In genomic region chr19:13717194-13717643, GRCh38 we compare ENCODE assay signal across 1 cellular context.
TF ChIP-seq lines count a peak whose summit lies in the region.

No MANE protein-coding gene starts in this region.

TF ChIP-seq in K562, 482 proteins besides CTCF, POLR2A, EP300 and RAD21 (continued from another document and continues in another):
- TF ChIP-seq ARID3A (IDR thresholded peaks at IDR 0.05; ENCODE audit: borderline replicate concordance, low read depth, low read length) = peak; percentile 77; the same call in 1 of the 2 replicates
- no peak for TF ChIP-seq BDP1 (IDR thresholded peaks at IDR 0.05; ENCODE audit: insufficient read depth, insufficient read length)
- peak; percentile 84 for TF ChIP-seq GATA2 (CRISPR knock-in tag; IDR thresholded peaks at IDR 0.05)
- TF ChIP-seq SMARCA5 (IDR thresholded peaks at IDR 0.05) = no peak
- peak; percentile 65; the same call in 1 of the 2 replicates for TF ChIP-seq ZNF584 (CRISPR knock-in tag; IDR thresholded peaks at IDR 0.05; ENCODE audit: low read depth)
- no peak for TF ChIP-seq GABPB2 (CRISPR knock-in tag; conservative IDR thresholded peaks at IDR 0.05)
- TF ChIP-seq CREM (IDR thresholded peaks at IDR 0.05; ENCODE audit: low read depth) = peak; percentile 51
- TF ChIP-seq SMARCE1 (IDR thresholded peaks at IDR 0.05) = peak; percentile 87
- 0 out of 2 replicates have a peak, but pooled peaks have one; percentile 39 for TF ChIP-seq HES1 (IDR thresholded peaks at IDR 0.05; ENCODE audit: low read depth)
- TF ChIP-seq MBD2 (IDR thresholded peaks at IDR 0.05; ENCODE audit: borderline replicate concordance, low read depth) = 0 out of 2 replicates have a peak, but pooled peaks have one; percentile 15
- TF ChIP-seq GTF2B (IDR thresholded peaks at IDR 0.05; ENCODE audit: extremely low read depth, insufficient read length) = no peak
- TF ChIP-seq ZNF24 (IDR thresholded peaks at IDR 0.05) = 0 out of 2 replicates have a peak, but pooled peaks have one; percentile 25
- no peak for TF ChIP-seq ZNF655 (CRISPR knock-in tag; IDR thresholded peaks at IDR 0.05)
- TF ChIP-seq ATF3 (IDR thresholded peaks at IDR 0.05) = 0 out of 2 replicates have a peak, but pooled peaks have one; percentile 55
- TF ChIP-seq ATF3 (CRISPR knock-in tag; conservative IDR thresholded peaks at IDR 0.05) = no peak
- TF ChIP-seq NR2C2 (CRISPR knock-in tag; IDR thresholded peaks at IDR 0.05) = no peak
- no peak for TF ChIP-seq NR2C2 (tag; IDR thresholded peaks at IDR 0.05)
- TF ChIP-seq ASH1L (IDR thresholded peaks at IDR 0.05; ENCODE audit: borderline replicate concordance, low read depth, partially characterized antibody) = no peak
- no peak for TF ChIP-seq MTA3 (IDR thresholded peaks at IDR 0.05; ENCODE audit: borderline replicate concordance)
- no peak for TF ChIP-seq ATF4 (CRISPR knock-in tag; IDR thresholded peaks at IDR 0.05)
- no peak for TF ChIP-seq SAFB (IDR thresholded peaks at IDR 0.05; ENCODE audit: borderline replicate concordance, low read depth, low read length)
- peak; percentile 61 to 86; a peak in 3 of 4 replicates for TF ChIP-seq TBL1XR1 (IDR thresholded peaks at IDR 0.05; ENCODE audit: low read length in 2 of 2)
- TF ChIP-seq SNIP1 (IDR thresholded peaks at IDR 0.05; ENCODE audit: low read depth) = no peak
- TF ChIP-seq NR2F6 (CRISPR knock-in tag; IDR thresholded peaks at IDR 0.05) = no peak
- TF ChIP-seq ZNF778 (CRISPR knock-in tag; IDR thresholded peaks at IDR 0.05) = no peak
- peak; percentile 78 for TF ChIP-seq BCOR (IDR thresholded peaks at IDR 0.05)
- no peak for TF ChIP-seq ELF1 (tag; IDR thresholded peaks at IDR 0.05)
- TF ChIP-seq KAT8 (IDR thresholded peaks at IDR 0.05; ENCODE audit: low read depth) = no peak
- TF ChIP-seq HMG20B (CRISPR knock-in tag; IDR thresholded peaks at IDR 0.05) = no peak
- no peak for TF ChIP-seq ZNF318 (IDR thresholded peaks at IDR 0.05; ENCODE audit: borderline replicate concordance in 1 of 2, low read depth in 1 of 2)
- 0 out of 2 replicates have a peak, but pooled peaks have one; percentile 13 for TF ChIP-seq ZEB2 (IDR thresholded peaks at IDR 0.05)
- peak in 1 of 2 experiments; percentile 59; a peak in 2 of 4 replicates for TF ChIP-seq MNT (conservative IDR thresholded peaks at IDR 0.05)
- TF ChIP-seq ARID1B (IDR thresholded peaks at IDR 0.05) = peak; percentile 95
- no peak for TF ChIP-seq ETV5 (CRISPR knock-in tag; IDR thresholded peaks at IDR 0.05; ENCODE audit: low read depth)
- TF ChIP-seq UBTF (IDR thresholded peaks at IDR 0.05; ENCODE audit: borderline replicate concordance in 1 of 2, low read depth in 2 of 2, low read length in 2 of 2) = 0 out of 4 replicates have a peak, but pooled peaks of 1 of the 2 experiments have one; percentile 61
- TF ChIP-seq TRIM24 (IDR thresholded peaks at IDR 0.05) = peak; percentile 25 to 69; a peak in 2 of 4 replicates
- TF ChIP-seq SRSF3 (IDR thresholded peaks at IDR 0.05; ENCODE audit: insufficient read depth, low read length) = no peak
- no peak for TF ChIP-seq PTTG1 (tag; IDR thresholded peaks at IDR 0.05; ENCODE audit: low read depth)
- TF ChIP-seq CTBP1 (IDR thresholded peaks at IDR 0.05; ENCODE audit: borderline replicate concordance) = peak; percentile 57; the same call in 1 of the 2 replicates
- no peak for TF ChIP-seq MECOM (CRISPR knock-in tag; IDR thresholded peaks at IDR 0.05)
- no peak for TF ChIP-seq MCM7 (IDR thresholded peaks at IDR 0.05)
- peak; percentile 87 for TF ChIP-seq POLR2AphosphoS5 (IDR thresholded peaks at IDR 0.05; ENCODE audit: control insufficient read depth, insufficient read depth, low read depth, low read length)
- peak in 1 of 3 experiments; percentile 15 for TF ChIP-seq YY1 (IDR thresholded peaks at IDR 0.05; ENCODE audit: borderline replicate concordance in 1 of 3, control insufficient read depth in 1 of 3, extremely low read depth in 1 of 3, insufficient read depth in 3 of 3, insufficient read length in 1 of 3, insufficient replicate concordance in 2 of 3, low read depth in 1 of 3, low read length in 2 of 3)
- TF ChIP-seq SMARCC2 (IDR thresholded peaks at IDR 0.05; ENCODE audit: low read depth) = peak; percentile 64; the same call in 1 of the 2 replicates
